Comparison of ENCODE assay signal across 24 cellular contexts in genomic region chr2:230205721-230206120, GRCh38. TPM values are rescaled to one million over a fixed set of nuclear protein-coding genes. Genes with fewer than 3 reads are reported as not detected.
DNase-seq lines count a peak whose midpoint lies in the region; ATAC-seq and TF ChIP-seq lines count a peak whose summit lies in the region.
"Had no signal": no experiment of that assay in that cellular context is flagged by ENCODE, and none has a peak within 500 bp of the region (broad histone marks: within the 10 kb centered on the region; RNA-seq: fewer than 3 reads in every experiment).

No MANE protein-coding gene starts in this region.

- no peak for TF ChIP-seq CTCF in OCI-LY3 (IDR thresholded peaks at IDR 0.05; ENCODE audit: low read depth, low read length)
- TF ChIP-seq CTCF in natural killer cell (IDR thresholded peaks at IDR 0.05) = no peak
- no peak for TF ChIP-seq CTCF in omental fat pad (IDR thresholded peaks at IDR 0.05)

- peaks cover 49% of the 10 kb centered on the region for H3K36me3 Mint-ChIP-seq in activated CD4-positive, alpha-beta T cell treated with anti-CD3 and anti-CD28 coated beads for 36 hours (ENCODE audit: low read depth)
- peaks cover 27% of the 10 kb centered on the region for H3K36me3 Mint-ChIP-seq in natural killer cell

- DNase-seq in activated CD4-positive, alpha-beta T cell treated with anti-CD3 and anti-CD28 coated beads for 36 hours = no peak
- DNase-seq in activated CD4-positive, alpha-beta T cell treated with anti-CD3 and anti-CD28 coated beads, Interleukin-2, amount 50 U/mL, for 48 hours = no peak
- no peak for DNase-seq in natural killer cell
- no peak for DNase-seq in omental fat pad (ENCODE audit: low spot score)
- no peak for DNase-seq in SW480 (ENCODE audit: low spot score)
- no peak for DNase-seq in caudate nucleus (lab: John Stamatoyannopoulos, UW)
- DNase-seq: 8988T; activated CD4-positive, alpha-beta T cell treated with anti-CD3 and anti-CD28 coated beads for 4 hours; GOT3; left ventricle myocardium inferior; MM.1S; NCI-H187 treated with DMSO at 0.1 percent for 48 hours; NCI-H510A; posterior cingulate gyrus; SJCRH30; stimulated activated CD4-positive, alpha-beta T cell treated with anti-CD3 and anti-CD28 coated beads, Interleukin-4, amount 100 ng/mL, for 4 hours; T1000; tibial artery had no signal

- H3K4me3 ChIP-seq in OCI-LY3 (ENCODE audit: low read length) = peak overlapping the region; percentile 58
- H3K4me3 ChIP-seq: coronary artery, gastroesophageal sphincter, left ventricle myocardium inferior, SJCRH30, skin epidermis, tibial artery had no signal

- no peaks in the 10 kb centered on the region for H3K27me3 ChIP-seq in OCI-LY3 (ENCODE audit: low read depth, low read length)
- H3K27me3 ChIP-seq: gastroesophageal sphincter, SJCRH30, tibial artery had no signal

- POLR2A ChIA-PET in activated CD4-positive, alpha-beta T cell treated with anti-CD3 and anti-CD28 coated beads for 36 hours (lab: Charles Lee) = interaction anchor here (1.2 kb wide), 1 partner anchor 13 kb away, joined by 3 read pairs; no protein-coding TSS in a partner anchor

- CTCF ChIA-PET in activated CD4-positive, alpha-beta T cell treated with anti-CD3 and anti-CD28 coated beads for 36 hours (lab: Charles Lee) = interaction anchor here (0.6 to 0.7 kb wide), 3 partner anchors 360 to 505 kb away, joined by 3 to 4 read pairs (median 3); no protein-coding TSS in a partner anchor

- no peaks in the 10 kb centered on the region for H3K9me3 ChIP-seq in OCI-LY3 (ENCODE audit: insufficient read depth, low read length)
- H3K9me3 ChIP-seq: gastroesophageal sphincter, left ventricle myocardium inferior, SJCRH30, tibial artery had no signal

- H3K9me3 Mint-ChIP-seq in activated CD4-positive, alpha-beta T cell treated with anti-CD3 and anti-CD28 coated beads for 36 hours (ENCODE audit: low read depth) = no peaks in the 10 kb centered on the region
- H3K9me3 Mint-ChIP-seq in natural killer cell = no peaks in the 10 kb centered on the region

- H3K79me2 ChIP-seq in OCI-LY3 (ENCODE audit: low read length) = peaks cover 28% of the 10 kb centered on the region

- peaks cover 3% of the 10 kb centered on the region; the same call in 1 of the 2 replicates for H4K20me1 ChIP-seq in OCI-LY3 (ENCODE audit: insufficient read depth, low read length)

- H3K27me3 Mint-ChIP-seq in activated CD4-positive, alpha-beta T cell treated with anti-CD3 and anti-CD28 coated beads for 36 hours = no peaks in the 10 kb centered on the region
- H3K27me3 Mint-ChIP-seq in natural killer cell (ENCODE audit: low read depth in 2 of 2) = no peaks in the 10 kb centered on the region

- peak overlapping the region; percentile 74 for H3K9ac ChIP-seq in OCI-LY3 (ENCODE audit: low read length)

- peak overlapping the region; percentile 75 for H3K4me2 ChIP-seq in OCI-LY3 (ENCODE audit: low read length)

- H3K36me3 ChIP-seq in OCI-LY3 (replicated peaks; ENCODE audit: low read depth, low read length) = peaks cover 65% of the 10 kb centered on the region
- H3K36me3 ChIP-seq: SJCRH30 had no signal

- intact Hi-C loops in activated CD4-positive, alpha-beta T cell treated with anti-CD3 and anti-CD28 coated beads for 36 hours (cut with DNase I, micrococcal nuclease) = no loop called here
- intact Hi-C loops in natural killer cell (cut with micrococcal nuclease) = loop anchor here (10.0 kb wide), 1 partner anchor 409 kb away; no protein-coding TSS in a partner anchor

- H3K4me1 Mint-ChIP-seq in activated CD4-positive, alpha-beta T cell treated with anti-CD3 and anti-CD28 coated beads for 36 hours = peaks cover 29% of the 10 kb centered on the region
- peaks cover 0 to 11% of the 10 kb centered on the region in 2 donors for H3K4me1 Mint-ChIP-seq in natural killer cell

- peak overlapping the region; percentile 10 for H3K27ac Mint-ChIP-seq in activated CD4-positive, alpha-beta T cell treated with anti-CD3 and anti-CD28 coated beads for 36 hours
- H3K27ac Mint-ChIP-seq in natural killer cell = peak overlapping the region; percentile 20 to 25

- H3K4me1 ChIP-seq in OCI-LY3 (ENCODE audit: low read length) = peaks cover 95% of the 10 kb centered on the region
- H3K4me1 ChIP-seq: gastroesophageal sphincter, left ventricle myocardium inferior, SJCRH30, tibial artery had no signal

- no peak overlapping the region for H2AFZ ChIP-seq in OCI-LY3 (ENCODE audit: low read depth, low read length)

- H3K4me3 Mint-ChIP-seq in activated CD4-positive, alpha-beta T cell treated with anti-CD3 and anti-CD28 coated beads for 36 hours = no peak overlapping the region
- no peak overlapping the region for H3K4me3 Mint-ChIP-seq in natural killer cell

- peak; percentile 70 for ATAC-seq in activated CD4-positive, alpha-beta T cell treated with anti-CD3 and anti-CD28 coated beads for 36 hours
- ATAC-seq in GM21619 (IDR thresholded peaks at IDR 0.05; ENCODE audit: unreplicated experiment) (peak; percentile 29), natural killer cell (no peak), omental fat pad (ENCODE audit: low FRiP score) (no peak)
- ATAC-seq: gastroesophageal sphincter, HepG2 had no signal

- H3K27ac ChIP-seq in OCI-LY3 (ENCODE audit: low read length) = peak overlapping the region; percentile 96
- H3K27ac ChIP-seq in caudate nucleus (ENCODE audit: low read depth, low read length) = no peak overlapping the region
- H3K27ac ChIP-seq: coronary artery, gastroesophageal sphincter, left ventricle myocardium inferior, SJCRH30, skin epidermis, tibial artery had no signal

RNA-seq across cellular contexts. Expression of gene SP110, which starts 14.1 kb away (rescaled TPM):
- total RNA-seq in activated CD4-positive, alpha-beta T cell treated with anti-CD3 and anti-CD28 coated beads for 36 hours = 100 to 1,000 TPM in 1 of 2 experiments, 10 to 100 TPM in 1; 96.2 to 111 TPM
- total RNA-seq in natural killer cell (100 to 1,000 TPM in 1 of 3 donors, 10 to 100 TPM in 2; 92.7 to 132 (median 97.9) TPM), omental fat pad (10 to 100 TPM; 13.3 to 61.3 (median 28.7) TPM)

RNA-seq across cellular contexts. Expression of gene SP140, which starts 19.8 kb away (rescaled TPM):
- 10 to 100 TPM; 71.3 to 84.2 TPM for total RNA-seq in activated CD4-positive, alpha-beta T cell treated with anti-CD3 and anti-CD28 coated beads for 36 hours
- total RNA-seq in natural killer cell = 10 to 100 TPM; 69.1 to 89.9 (median 77.4) TPM
- total RNA-seq in omental fat pad = 1 to 10 TPM; 2.1 to 9.7 (median 5.4) TPM

Comparison
In these comparisons a context has a peak if more than half of its experiments do, and no peak if none do; other contexts are left out.
1. ATAC-seq: peak in activated CD4-positive, alpha-beta T cell treated with anti-CD3 and anti-CD28 coated beads for 36 hours (single experiment) and GM21619 (single experiment); none in natural killer cell (0 of 3) and omental fat pad (single experiment).
2. RNA of gene SP140, which starts 19.8 kb away (total RNA-seq): 71.3 to 84.2 TPM in activated CD4-positive, alpha-beta T cell treated with anti-CD3 and anti-CD28 coated beads for 36 hours and 69.1 to 89.9 TPM in natural killer cell; 2.1 to 9.7 TPM in omental fat pad; every median in the first group is over 4 times any median in the second.